9 cellular contexts compared by ENCODE assay signal in genomic region chr14:23577004-23577681, GRCh38. TPM values are rescaled to one million over a fixed set of nuclear protein-coding genes. Genes with fewer than 3 reads are reported as not detected.
DNase-seq lines count a peak whose midpoint lies in the region; ATAC-seq, FAIRE-seq and TF ChIP-seq lines count a peak whose summit lies in the region.
"Had no signal": no experiment of that assay in that cellular context is flagged by ENCODE, and none has a peak within 500 bp of the region (broad histone marks: within the 10 kb centered on the region; RNA-seq: fewer than 3 reads in every experiment).

No MANE protein-coding gene starts in this region.

- no peak for TF ChIP-seq POLR2A in suprapubic skin (IDR thresholded peaks at IDR 0.05)

- 4% methylated on average over 15 of the region's 67 CpGs for WGBS in suprapubic skin
- 2 to 9% (median 2%) methylated on average over 48 to 67 of the region's 67 CpGs for WGBS in small intestine, 3 donors

- DNase-seq in NCI-H524 (lab: John Stamatoyannopoulos, UW) (peak; percentile 67 to 71), NCI-H524 treated with DMSO at 0.1 percent for 48 hours (lab: John Stamatoyannopoulos, UW) (no peak), ascending aorta (ENCODE audit: low spot score in 2 of 2) (no peak), islet precursor cell (peak; percentile 66), suprapubic skin (ENCODE audit: low spot score in 2 of 2) (peak; percentile 64 to 75), small intestine (no peak)
- no peak for DNase-seq in activated effector memory CD4-positive, alpha-beta T cell treated with Interleukin-2 at 50 U/mL for 16 hours

- TF ChIP-seq CTCF in ascending aorta (IDR thresholded peaks at IDR 0.05) (no peak), suprapubic skin (IDR thresholded peaks at IDR 0.05) (no peak)

- no peak for FAIRE-seq in small intestine (lab: Jason Lieb, UNC)

- no peaks in the 10 kb centered on the region for H3K36me3 ChIP-seq in ascending aorta
- no peaks in the 10 kb centered on the region for H3K36me3 ChIP-seq in suprapubic skin
- H3K36me3 ChIP-seq in small intestine (ENCODE audit: control insufficient read depth in 2 of 2, insufficient read depth in 2 of 2, low read length in 2 of 2), result no peaks in the 10 kb centered on the region

- intact Hi-C loops in ascending aorta (cut with DNase I), result no loop called here

- H3K4me3 ChIP-seq in ascending aorta, result peak overlapping the region; percentile 11 to 55
- H3K4me3 ChIP-seq in suprapubic skin, result peak overlapping the region; percentile 40
- H3K4me3 ChIP-seq in small intestine (ENCODE audit: low read depth in 1 of 2, low read length in 2 of 2), result peak overlapping the region in 1 of 2 donors; percentile 24

- H3K9me3 ChIP-seq in ascending aorta, result no peaks in the 10 kb centered on the region
- H3K9me3 ChIP-seq in suprapubic skin, result no peaks in the 10 kb centered on the region
- H3K9me3 ChIP-seq in small intestine (ENCODE audit: control insufficient read depth, low read depth), result no peaks in the 10 kb centered on the region

- H3K27me3 ChIP-seq in ascending aorta (peaks cover 26% of the 10 kb centered on the region), suprapubic skin (peaks cover 58% of the 10 kb centered on the region), small intestine (ENCODE audit: control insufficient read depth in 2 of 2, insufficient read depth in 2 of 2, low read length in 2 of 2) (peaks cover 8 to 27% of the 10 kb centered on the region in 2 donors)

- H3K27ac ChIP-seq in ascending aorta (no peak overlapping the region), suprapubic skin (no peak overlapping the region), small intestine (ENCODE audit: low read depth in 1 of 2, low read length in 1 of 2) (no peak overlapping the region)

- TF ChIP-seq EP300 in suprapubic skin (IDR thresholded peaks at IDR 0.05), result no peak

- peaks cover 3 to 4% of the 10 kb centered on the region in 2 donors for H3K4me1 ChIP-seq in ascending aorta
- peaks cover 29% of the 10 kb centered on the region for H3K4me1 ChIP-seq in suprapubic skin
- no peaks in the 10 kb centered on the region for H3K4me1 ChIP-seq in small intestine (ENCODE audit: control insufficient read depth in 2 of 2, insufficient read depth in 1 of 2, low read depth in 1 of 2, low read length in 1 of 2)

- ATAC-seq in HG02678 (IDR thresholded peaks at IDR 0.05; ENCODE audit: unreplicated experiment), result no peak

RNA-seq across cellular contexts. Expression of gene JPH4, which starts 1.4 kb away (rescaled TPM):
- total RNA-seq in ascending aorta (4.7 TPM), suprapubic skin (under 1 TPM in 3 of 4 donors, not detected in 1; 0.30 to 0.60 (median 0.30) TPM)
- polyA plus RNA-seq in small intestine, result 1 to 10 TPM in 2 of 3 donors, not detected in 1; 1.1 to 4.0 TPM
- total RNA-seq: SK-MEL-5 had no signal

RNA-seq across cellular contexts. Expression of gene AP1G2, which starts 9.6 kb away (rescaled TPM):
- total RNA-seq in ascending aorta (56.2 TPM), suprapubic skin (100 to 1,000 TPM; 117 to 415 (median 150) TPM)
- 100 to 1,000 TPM in 2 of 3 donors, 10 to 100 TPM in 1; 80.4 to 376 (median 195) TPM for polyA plus RNA-seq in small intestine

RNA-seq across cellular contexts. Expression of gene THTPA, which starts 21.1 kb away (rescaled TPM):
- total RNA-seq in ascending aorta, result 115 TPM
- 10 to 100 TPM in 2 of 4 donors, 1 to 10 TPM in 2; 7.0 to 16.7 (median 11.8) TPM for total RNA-seq in suprapubic skin
- 10 to 100 TPM in 2 of 3 donors, 1 to 10 TPM in 1; 9.7 to 18.7 (median 12.3) TPM for polyA plus RNA-seq in small intestine

RNA-seq across cellular contexts. Expression of gene ZFHX2, which starts 25.6 kb away (rescaled TPM):
- total RNA-seq in ascending aorta (1.3 TPM), suprapubic skin (1 to 10 TPM in 1 of 4 donors, under 1 TPM in 3; 0.16 to 1.4 (median 0.56) TPM)
- under 1 TPM in 1 of 3 donors, not detected in 2; 0.55 TPM for polyA plus RNA-seq in small intestine
- total RNA-seq: SK-MEL-5 had no signal

RNA-seq across cellular contexts. Expression of gene DHRS2, which starts 59.0 kb away (rescaled TPM):
- total RNA-seq in ascending aorta (not detected), suprapubic skin (1 to 10 TPM in 2 of 4 donors, under 1 TPM in 2; 0.21 to 2.6 (median 1.3) TPM)
- 1 to 10 TPM in 1 of 3 donors, not detected in 2; 1.1 TPM for polyA plus RNA-seq in small intestine

Comparison
In these comparisons a context has a peak if more than half of its experiments do, and no peak if none do; other contexts are left out.
1. DNase-seq: peak in NCI-H524 (2 of 2), islet precursor cell (single experiment) and suprapubic skin (2 of 2); none in NCI-H524 treated with DMSO at 0.1 percent for 48 hours (single experiment), ascending aorta (0 of 2), small intestine (single experiment) and activated effector memory CD4-positive, alpha-beta T cell treated with Interleukin-2 at 50 U/mL for 16 hours (single experiment).